36 cellular contexts compared by ENCODE assay signal in the genomic region with DNA sequence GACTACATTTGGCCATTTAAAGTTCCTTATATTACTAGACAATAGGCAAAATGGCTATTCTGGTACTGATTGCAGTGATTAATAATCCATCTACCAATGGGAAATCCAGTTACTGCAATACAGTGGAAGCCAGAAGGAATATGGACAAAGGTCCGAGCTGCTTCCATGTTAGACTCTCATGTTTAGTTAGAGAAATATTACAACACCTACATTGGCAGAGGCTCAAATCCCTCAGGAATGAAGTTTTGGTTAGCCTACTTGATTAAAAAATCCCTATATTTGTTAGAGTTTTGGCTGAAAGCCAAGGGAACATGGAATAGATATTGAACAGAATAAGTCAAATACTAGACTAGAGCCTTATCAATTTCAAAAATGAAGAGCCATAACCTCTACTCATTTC. TPM values are rescaled to one million over a fixed set of nuclear protein-coding genes. Genes with fewer than 3 reads are reported as not detected.
DNase-seq lines count a peak whose midpoint lies in the region; ATAC-seq, FAIRE-seq and TF ChIP-seq lines count a peak whose summit lies in the region.
"Had no signal": no experiment of that assay in that cellular context is flagged by ENCODE, and none has a peak within 500 bp of the region (broad histone marks: within the 10 kb centered on the region; RNA-seq: fewer than 3 reads in every experiment).

No MANE protein-coding gene starts in this region.

- H3K9ac ChIP-seq in liver (ENCODE audit: low read depth in 1 of 2, low read length in 2 of 2) = no peak overlapping the region
- no peak overlapping the region for H3K9ac ChIP-seq in HepG2 (ENCODE audit: insufficient read depth, low read depth, low read length)
- H3K9ac ChIP-seq in K562 (ENCODE audit: insufficient read depth in 1 of 2, low read depth in 2 of 2, low read length in 2 of 2) = no peak overlapping the region

- H3K9me1 ChIP-seq in K562 (ENCODE audit: control insufficient read depth, insufficient read depth, low read length) = no peaks in the 10 kb centered on the region

- H3K4me3 ChIP-seq in liver (ENCODE audit: low read depth in 1 of 3, low read length in 3 of 3) (no peak overlapping the region), HepG2 (replicated peaks in 1 of 3; ENCODE audit: insufficient read depth in 1 of 3, low read depth in 2 of 3, low read length in 3 of 3) (no peak overlapping the region), K562 (no peak overlapping the region), fibroblast of villous mesenchyme (ENCODE audit: low read depth, low read length) (no peak overlapping the region)
- H3K4me3 ChIP-seq: GM23338, heart right ventricle, MG63, mucosa of descending colon, Peyer's patch, prostate gland, upper lobe of left lung had no signal

- intact Hi-C loops in HepG2 (cut with micrococcal nuclease; ENCODE audit: unreplicated experiment) = no loop called here
- intact Hi-C loops in K562 (cut with micrococcal nuclease) = no loop called here

- peaks cover 0 to 5% (median 0%) of the 10 kb centered on the region in 4 donors for H3K36me3 ChIP-seq in liver (ENCODE audit: control insufficient read depth in 4 of 4, insufficient read depth in 3 of 4, low read depth in 1 of 4, low read length in 3 of 4)
- peaks cover 0 to 8% of the 10 kb centered on the region in 2 experiments; a peak in 3 of 5 replicates for H3K36me3 ChIP-seq in HepG2 (replicated peaks in 1 of 2; ENCODE audit: control insufficient read depth in 1 of 2, insufficient read depth in 2 of 2, low read length in 2 of 2)
- 0 out of 3 replicates have a peak, but pooled peaks cover 4% of the 10 kb centered on the region for H3K36me3 ChIP-seq in K562 (ENCODE audit: control insufficient read depth, insufficient read depth, low read length)
- H3K36me3 ChIP-seq: Peyer's patch, prostate gland had no signal

- DNase-seq in HepG2 (ENCODE audit: low spot score) (no peak), K562 (ENCODE audit: extremely low read depth in 1 of 4, low spot score in 3 of 4) (no peak), fibroblast of villous mesenchyme (ENCODE audit: low read depth) (peak; percentile 71), MV-4-11 (lab: John Stamatoyannopoulos, UW) (no peak), retina (no peak), SIG-M5 treated with dmso at 0.1 percent for 504 hours (lab: John Stamatoyannopoulos, UW; ENCODE audit: unreplicated experiment) (no peak)
- DNase-seq: activated CD4-positive, alpha-beta memory T cell treated with anti-CD3 and anti-CD28 coated beads for 36 hours; activated CD4-positive, alpha-beta T cell treated with anti-CD3 and anti-CD28 coated beads for 1 hour; activated naive CD8-positive, alpha-beta T cell treated with anti-CD3 and anti-CD28 coated beads, Interleukin-2, amount 50 U/mL, for 24 hours; activated T-cell treated with anti-CD3 and anti-CD28 coated beads, Interleukin-2, amount 50 U/mL, for 72 hours; CD4-positive, alpha-beta T cell; DND-41; effector CD4-positive, alpha-beta T cell; heart right ventricle; MG63; mucosa of descending colon; natural killer cell; NCI-H1436 treated with DMSO at 0.1 percent for 48 hours; NCI-H2081 treated with DMSO at 0.1 percent for 48 hours; NCI-H2227 treated with DMSO at 0.1 percent for 48 hours; NCI-H69; nucleus accumbens; Peyer's patch; SHP77; stimulated activated CD4-positive, alpha-beta T cell treated with anti-CD3 and anti-CD28 coated beads, Interleukin-15, amount 100 ng/mL, for 24 hours; upper lobe of left lung had no signal

- H3K9me3 ChIP-seq in liver (ENCODE audit: control insufficient read depth in 4 of 4, low read length in 3 of 4) (no peaks in the 10 kb centered on the region), HepG2 (ENCODE audit: low read length) (no peaks in the 10 kb centered on the region), K562 (replicated peaks; ENCODE audit: control insufficient read depth, insufficient read depth, low read depth, low read length) (no peaks in the 10 kb centered on the region; the same call in 1 of the 2 replicates)
- H3K9me3 ChIP-seq: heart right ventricle, MG63, mucosa of descending colon, Peyer's patch, prostate gland, upper lobe of left lung had no signal

- FAIRE-seq in HepG2 (lab: Jason Lieb, UNC) (no peak), K562 (lab: Jason Lieb, UNC) (no peak)
- FAIRE-seq: bronchial epithelial cell, colon, D721Med, frontal cortex, GM18507 had no signal

- in situ Hi-C loops in HepG2 (cut with HindIII; ENCODE audit: extremely low pct_ligation_motif_present, low pct_unique_long_range_greater_than_20kb) = no loop called here
- in situ Hi-C loops in K562 (cut with MboI) = no loop called here

- H3K4me1 ChIP-seq in liver (ENCODE audit: control insufficient read depth in 4 of 4, insufficient read depth in 4 of 4, low read length in 3 of 4) (peaks cover 0 to 2% (median 0%) of the 10 kb centered on the region in 4 donors), HepG2 (ENCODE audit: insufficient read depth, low read length) (peaks cover 9% of the 10 kb centered on the region; the same call in 1 of the 2 replicates), K562 (replicated peaks in 1 of 2; ENCODE audit: control insufficient read depth in 2 of 2, insufficient read depth in 2 of 2, low read length in 2 of 2) (no peaks in the 10 kb centered on the region)
- H3K4me1 ChIP-seq: heart right ventricle, Peyer's patch, prostate gland, upper lobe of left lung had no signal

- BruUV-seq in HepG2 (replicated peaks; lab: Mats Ljungman, UMichigan) (no TSS peak), K562 (replicated peaks; lab: Mats Ljungman, UMichigan) (no TSS peak)

- H4K20me1 ChIP-seq in HepG2 (ENCODE audit: insufficient read depth, low read length) = no peaks in the 10 kb centered on the region
- no peaks in the 10 kb centered on the region for H4K20me1 ChIP-seq in K562 (replicated peaks; ENCODE audit: control insufficient read depth, insufficient read depth, low read length)

- TF ChIP-seq CTCF in liver (IDR thresholded peaks at IDR 0.05; ENCODE audit: low read depth, low read length, missing input control) (no peak), HepG2 (CRISPR knock-in tag; IDR thresholded peaks at IDR 0.05) (no peak), K562 (IDR thresholded peaks at IDR 0.05 in 2 of 3, conservative IDR thresholded peaks at IDR 0.05 in 1 of 3; ENCODE audit: insufficient read depth in 2 of 3, low read depth in 1 of 3, low read length in 3 of 3) (no peak), fibroblast of villous mesenchyme (IDR thresholded peaks at IDR 0.05; ENCODE audit: insufficient read depth, low read depth, low read length) (no peak)

- ATAC-seq in HepG2 (no peak), K562 (no peak), HG02840 (IDR thresholded peaks at IDR 0.05; ENCODE audit: low FRiP score, unreplicated experiment) (no peak)
- ATAC-seq: activated naive CD8-positive, alpha-beta T cell treated with anti-CD3 and anti-CD28 coated beads, Interleukin-2, amount 50 U/mL, for 24 hours; activated T-cell treated with anti-CD3 and anti-CD28 coated beads, Interleukin-2, amount 50 U/mL, for 72 hours; GM23338; heart right ventricle; mucosa of descending colon; natural killer cell; stimulated activated effector memory CD8-positive, alpha-beta T cell treated with anti-CD3 and anti-CD28 coated beads, Interleukin-12 subunit alpha, Interleukin-12 subunit beta, amount 100 ng/mL, for 72 hours had no signal

- TF ChIP-seq RAD21 in liver (IDR thresholded peaks at IDR 0.05) = no peak
- TF ChIP-seq RAD21 in HepG2 (CRISPR knock-in tag; IDR thresholded peaks at IDR 0.05) = no peak
- TF ChIP-seq RAD21 in K562 (CRISPR knock-in tag; conservative IDR thresholded peaks at IDR 0.05 in 1 of 2, IDR thresholded peaks at IDR 0.05 in 1 of 2) = no peak

- H3K79me2 ChIP-seq in HepG2 (ENCODE audit: insufficient read depth, low read length) (no peaks in the 10 kb centered on the region), K562 (ENCODE audit: control insufficient read depth, insufficient read depth, low read length) (no peaks in the 10 kb centered on the region)

- H3K27me3 ChIP-seq in liver (ENCODE audit: control insufficient read depth in 4 of 4, insufficient read depth in 4 of 4, low read length in 3 of 4) (no peaks in the 10 kb centered on the region), HepG2 (ENCODE audit: control insufficient read depth in 1 of 2, insufficient read depth in 2 of 2, low read length in 2 of 2) (no peaks in the 10 kb centered on the region), K562 (ENCODE audit: control insufficient read depth in 2 of 2, insufficient read depth in 2 of 2, low read length in 2 of 2) (no peaks in the 10 kb centered on the region)
- H3K27me3 ChIP-seq: heart right ventricle, MG63, Peyer's patch, upper lobe of left lung had no signal

- H2AFZ ChIP-seq in HepG2 (ENCODE audit: low read length) = no peak overlapping the region
- H2AFZ ChIP-seq in K562 (ENCODE audit: low read depth, low read length) = no peak overlapping the region
- H2AFZ ChIP-seq: GM23338 had no signal

- WGBS in liver = 43% methylated on average over 1 of the region's 1 CpG
- WGBS in HepG2 (ENCODE audit: low lambda C conversion rate) = 89% methylated on average over 1 of the region's 1 CpG
- WGBS in K562 (ENCODE audit: insufficient coverage, low coverage, missing lambda C conversion rate) = 13% methylated on average over 1 of the region's 1 CpG

- no peak overlapping the region for H3K4me2 ChIP-seq in HepG2 (ENCODE audit: low read depth, low read length)
- H3K4me2 ChIP-seq in K562 (ENCODE audit: insufficient read depth, low read length) = no peak overlapping the region
- H3K4me2 ChIP-seq: GM23338 had no signal

- TF ChIP-seq POLR2A in HepG2 (IDR thresholded peaks at IDR 0.05; ENCODE audit: insufficient read depth in 1 of 2, low read depth in 2 of 2, low read length in 2 of 2) (no peak), K562 (conservative IDR thresholded peaks at IDR 0.05) (no peak)

- POLR2A ChIA-PET in HepG2 (lab: Yijun Ruan, JAX) = no interaction called here
- POLR2A ChIA-PET in K562 (lab: Yijun Ruan, JAX) = no interaction called here

- no peak overlapping the region for H3K27ac ChIP-seq in liver (ENCODE audit: low read depth in 1 of 2, low read length in 2 of 2)
- no peak overlapping the region for H3K27ac ChIP-seq in HepG2 (ENCODE audit: extremely low read length, insufficient read depth, low read length)
- H3K27ac ChIP-seq in K562 (ENCODE audit: extremely low read depth, low read depth, low read length) = no peak overlapping the region
- H3K27ac ChIP-seq: heart right ventricle, Peyer's patch, prostate gland, upper lobe of left lung had no signal

- TF ChIP-seq EP300 in HepG2 (IDR thresholded peaks at IDR 0.05; ENCODE audit: low read depth in 2 of 2, low read length in 2 of 2) = no peak
- TF ChIP-seq EP300 in HepG2 (CRISPR knock-in tag; IDR thresholded peaks at IDR 0.05; ENCODE audit: borderline replicate concordance) = no peak
- TF ChIP-seq EP300 in K562 (IDR thresholded peaks at IDR 0.05; ENCODE audit: low read length) = no peak

- CTCF ChIA-PET in HepG2 (lab: Yijun Ruan, JAX; ENCODE audit: low intra/inter-chr PET ratio, low total read pairs) (no interaction called here), K562 (lab: Yijun Ruan, JAX; ENCODE audit: low intra/inter-chr PET ratio) (no interaction called here)

RNA-seq across cellular contexts. Expression of gene ARL6IP6, which starts 48.5 kb away (rescaled TPM):
- total RNA-seq in liver (10 to 100 TPM in 1 of 2 donors, 1 to 10 TPM in 1; 5.6 to 16.6 TPM), HepG2 (2016; rRNA removed; fragmentation: Illumina TruSeq; extraction: Trizol) (37.0 and 45.0 TPM in 2 replicates), K562 (2014; rRNA removed) (16.9 and 19.2 TPM in 2 replicates), K562 (2014; rRNA removed; fragmentation: Illumina TruSeq; extraction: Trizol) (42.9 and 44.1 TPM in 2 replicates), K562 (2015; rRNA removed; fragmentation: Illumina TruSeq; extraction: Trizol) (33.1 and 37.2 TPM in 2 replicates), K562 (2021) (31.5 and 33.9 TPM in 2 replicates), fibroblast of villous mesenchyme (20.0 and 42.7 TPM in 2 replicates)
- polyA plus RNA-seq in liver (1 to 10 TPM; 2.2 to 3.6 TPM), HepG2 (2011; rRNA removed) (44.8 and 65.9 TPM in 2 replicates), K562 (2011; rRNA removed) (86.6 and 98.5 TPM in 2 replicates), K562 (2014; fragmentation: Illumina TruSeq; extraction: Trizol) (35.2 and 42.2 TPM in 2 replicates), K562 (2014; fragmentation: Nextera tagmentation; extraction: Ambion mirVana) (10 to 100 TPM; 27.4 to 29.6 TPM), K562 (2014; rRNA removed) (28.8 and 36.2 TPM in 2 replicates)
- 10.2 and 14.5 TPM in 2 replicates for total RNA-seq in HepG2 (2016; cell fraction: cytosol; rRNA removed; fragmentation: Illumina TruSeq; extraction: Trizol; ENCODE audit: low read depth)
- 39.8 and 51.4 TPM in 2 replicates for total RNA-seq in HepG2 (2016; cell fraction: insoluble cytoplasmic fraction; rRNA removed; fragmentation: Illumina TruSeq; extraction: Trizol)
- total RNA-seq in HepG2 (2016; cell fraction: membrane; rRNA removed; fragmentation: Illumina TruSeq; extraction: Trizol) = 26.9 and 28.4 TPM in 2 replicates
- 35.9 and 36.0 TPM in 2 replicates for total RNA-seq in HepG2 (2016; cell fraction: nucleus; rRNA removed; fragmentation: Illumina TruSeq; extraction: Trizol)
- polyA plus RNA-seq in HepG2 (2011; cell fraction: cytosol; rRNA removed) = 37.3 and 60.4 TPM in 2 replicates
- 55.7 and 74.9 TPM in 2 replicates for polyA plus RNA-seq in HepG2 (2011; cell fraction: nucleus; rRNA removed)
- polyA plus RNA-seq in HepG2 (2012) = 33.9 and 42.3 TPM in 2 replicates
- polyA plus RNA-seq in HepG2 (2016; cell fraction: cytosol; fragmentation: Illumina TruSeq; extraction: Trizol; ENCODE audit: low read depth) = 12.5 and 14.3 TPM in 2 replicates
- 38.5 and 44.9 TPM in 2 replicates for polyA plus RNA-seq in HepG2 (2016; cell fraction: insoluble cytoplasmic fraction; fragmentation: Illumina TruSeq; extraction: Trizol; ENCODE audit: low read depth)
- polyA plus RNA-seq in HepG2 (2016; cell fraction: membrane; fragmentation: Illumina TruSeq; extraction: Trizol; ENCODE audit: low read depth) = 20.8 and 22.0 TPM in 2 replicates
- polyA plus RNA-seq in HepG2 (2016; cell fraction: nucleus; fragmentation: Illumina TruSeq; extraction: Trizol; ENCODE audit: insufficient read depth, low read depth) = 79.3 and 79.5 TPM in 2 replicates
- polyA minus RNA-seq in HepG2 (2011; rRNA and poly(A)+ RNA removed; ENCODE audit: low replicate concordance) = 6.6 and 17.3 TPM in 2 replicates
- polyA minus RNA-seq in HepG2 (2011; cell fraction: cytosol; rRNA and poly(A)+ RNA removed) = 26.2 and 26.8 TPM in 2 replicates
- 39.1 and 39.4 TPM in 2 replicates for polyA minus RNA-seq in HepG2 (2011; cell fraction: nucleus; rRNA and poly(A)+ RNA removed)
- 37.7 and 85.6 TPM in 2 replicates for total RNA-seq in K562 (2011; cell fraction: chromatin; rRNA removed; ENCODE audit: low replicate concordance)
- 35.0 and 38.3 TPM in 2 replicates for total RNA-seq in K562 (2011; cell fraction: nucleolus; rRNA removed)
- 49.1 and 73.5 TPM in 2 replicates for total RNA-seq in K562 (2011; cell fraction: nucleoplasm; rRNA removed)
- 29.3 and 122 TPM in 2 replicates for polyA plus RNA-seq in K562 (2011; cell fraction: cytosol; rRNA removed)
- 48.8 and 82.9 TPM in 2 replicates for polyA plus RNA-seq in K562 (2011; cell fraction: nucleus; rRNA removed)
- polyA plus RNA-seq in K562 (2012) = 28.9 and 43.3 TPM in 2 replicates
- polyA minus RNA-seq in K562 (2011; rRNA and poly(A)+ RNA removed) = 52.4 and 62.2 TPM in 2 replicates
- polyA minus RNA-seq in K562 (2011; cell fraction: cytosol; rRNA and poly(A)+ RNA removed) = 20.6 and 34.5 TPM in 2 replicates
- 23.0 and 38.1 TPM in 2 replicates for polyA minus RNA-seq in K562 (2011; cell fraction: nucleus; rRNA and poly(A)+ RNA removed)

RNA-seq across cellular contexts. Expression of gene PRPF40A, which starts 49.6 kb away (rescaled TPM):
- 10 to 100 TPM; 56.3 to 58.1 TPM for total RNA-seq in liver
- 10 to 100 TPM; 18.8 to 51.1 TPM for polyA plus RNA-seq in liver
- 207 and 298 TPM in 2 replicates for total RNA-seq in HepG2 (2016; rRNA removed; fragmentation: Illumina TruSeq; extraction: Trizol)
- total RNA-seq in HepG2 (2016; cell fraction: cytosol; rRNA removed; fragmentation: Illumina TruSeq; extraction: Trizol; ENCODE audit: low read depth) = 13.8 and 17.8 TPM in 2 replicates
- total RNA-seq in HepG2 (2016; cell fraction: insoluble cytoplasmic fraction; rRNA removed; fragmentation: Illumina TruSeq; extraction: Trizol) = 197 and 307 TPM in 2 replicates
- total RNA-seq in HepG2 (2016; cell fraction: membrane; rRNA removed; fragmentation: Illumina TruSeq; extraction: Trizol) = 36.4 and 50.5 TPM in 2 replicates
- total RNA-seq in HepG2 (2016; cell fraction: nucleus; rRNA removed; fragmentation: Illumina TruSeq; extraction: Trizol) = 210 and 217 TPM in 2 replicates
- polyA plus RNA-seq in HepG2 (2011; rRNA removed) = 136 and 146 TPM in 2 replicates
- polyA plus RNA-seq in HepG2 (2011; cell fraction: cytosol; rRNA removed) = 60.8 and 75.9 TPM in 2 replicates
- polyA plus RNA-seq in HepG2 (2011; cell fraction: nucleus; rRNA removed) = 306 and 320 TPM in 2 replicates
- polyA plus RNA-seq in HepG2 (2012) = 82.3 and 89.5 TPM in 2 replicates
- polyA plus RNA-seq in HepG2 (2016; cell fraction: cytosol; fragmentation: Illumina TruSeq; extraction: Trizol; ENCODE audit: low read depth) = 7.4 and 10.2 TPM in 2 replicates
- polyA plus RNA-seq in HepG2 (2016; cell fraction: insoluble cytoplasmic fraction; fragmentation: Illumina TruSeq; extraction: Trizol; ENCODE audit: low read depth) = 178 and 180 TPM in 2 replicates
- polyA plus RNA-seq in HepG2 (2016; cell fraction: membrane; fragmentation: Illumina TruSeq; extraction: Trizol; ENCODE audit: low read depth) = 9.4 and 18.3 TPM in 2 replicates
- 166 and 184 TPM in 2 replicates for polyA plus RNA-seq in HepG2 (2016; cell fraction: nucleus; fragmentation: Illumina TruSeq; extraction: Trizol; ENCODE audit: insufficient read depth, low read depth)
- polyA minus RNA-seq in HepG2 (2011; rRNA and poly(A)+ RNA removed; ENCODE audit: low replicate concordance) = 446 and 636 TPM in 2 replicates
- polyA minus RNA-seq in HepG2 (2011; cell fraction: cytosol; rRNA and poly(A)+ RNA removed) = 103 and 105 TPM in 2 replicates
- 421 and 455 TPM in 2 replicates for polyA minus RNA-seq in HepG2 (2011; cell fraction: nucleus; rRNA and poly(A)+ RNA removed)
- 282 and 367 TPM in 2 replicates for total RNA-seq in K562 (2011; cell fraction: chromatin; rRNA removed; ENCODE audit: low replicate concordance)
- 174 and 192 TPM in 2 replicates for total RNA-seq in K562 (2011; cell fraction: nucleolus; rRNA removed)
- 193 and 254 TPM in 2 replicates for total RNA-seq in K562 (2011; cell fraction: nucleoplasm; rRNA removed)
- total RNA-seq in K562 (2014; rRNA removed) = 209 and 304 TPM in 2 replicates
- 266 and 313 TPM in 2 replicates for total RNA-seq in K562 (2014; rRNA removed; fragmentation: Illumina TruSeq; extraction: Trizol)
- total RNA-seq in K562 (2015; rRNA removed; fragmentation: Illumina TruSeq; extraction: Trizol) = 254 and 279 TPM in 2 replicates
- 226 and 243 TPM in 2 replicates for total RNA-seq in K562 (2021)
- 253 and 264 TPM in 2 replicates for polyA plus RNA-seq in K562 (2011; rRNA removed)
- polyA plus RNA-seq in K562 (2011; cell fraction: cytosol; rRNA removed) = 129 and 140 TPM in 2 replicates
- polyA plus RNA-seq in K562 (2011; cell fraction: nucleus; rRNA removed) = 330 and 356 TPM in 2 replicates
- polyA plus RNA-seq in K562 (2012) = 99.7 and 137 TPM in 2 replicates
- 165 and 245 TPM in 2 replicates for polyA plus RNA-seq in K562 (2014; fragmentation: Illumina TruSeq; extraction: Trizol)
- polyA plus RNA-seq in K562 (2014; fragmentation: Nextera tagmentation; extraction: Ambion mirVana) = 100 to 1,000 TPM; 168 to 190 TPM
- 220 and 276 TPM in 2 replicates for polyA plus RNA-seq in K562 (2014; rRNA removed)
- 497 and 561 TPM in 2 replicates for polyA minus RNA-seq in K562 (2011; rRNA and poly(A)+ RNA removed)
- polyA minus RNA-seq in K562 (2011; cell fraction: cytosol; rRNA and poly(A)+ RNA removed) = 124 and 173 TPM in 2 replicates
- 304 and 434 TPM in 2 replicates for polyA minus RNA-seq in K562 (2011; cell fraction: nucleus; rRNA and poly(A)+ RNA removed)
- 135 and 181 TPM in 2 replicates for total RNA-seq in fibroblast of villous mesenchyme
